13 cellular contexts compared by ENCODE assay signal in the genomic region with DNA sequence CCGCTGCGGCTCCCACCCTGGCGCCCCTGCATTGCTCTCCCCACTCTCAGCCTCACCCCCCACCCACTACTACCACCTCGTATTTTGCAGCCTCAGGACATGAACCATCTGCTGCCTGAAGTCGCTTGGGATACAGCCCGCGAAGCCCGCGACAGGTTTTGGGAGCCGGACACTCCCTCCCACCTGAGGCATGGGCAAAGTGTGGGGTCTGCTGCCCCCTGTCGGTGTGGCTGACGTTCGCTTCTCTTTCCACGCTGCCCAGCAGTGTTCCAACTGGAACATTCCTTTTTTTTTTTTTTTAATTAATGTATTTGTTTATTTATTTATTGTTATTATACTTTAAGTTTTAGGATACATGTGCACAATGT. TPM values are rescaled to one million over a fixed set of nuclear protein-coding genes. Genes with fewer than 3 reads are reported as not detected.
DNase-seq lines count a peak whose midpoint lies in the region; ATAC-seq, FAIRE-seq and TF ChIP-seq lines count a peak whose summit lies in the region.
"Had no signal": no experiment of that assay in that cellular context is flagged by ENCODE, and none has a peak within 500 bp of the region (broad histone marks: within the 10 kb centered on the region; RNA-seq: fewer than 3 reads in every experiment).

No MANE protein-coding gene starts in this region.

- no peak for ATAC-seq in activated naive CD8-positive, alpha-beta T cell treated with anti-CD3 and anti-CD28 coated beads, Interleukin-2, amount 50 U/mL, for 24 hours
- no peak for ATAC-seq in HG03108 (IDR thresholded peaks at IDR 0.05; ENCODE audit: unreplicated experiment)
- ATAC-seq: left colon had no signal

- CTCF ChIA-PET in activated CD4-positive, alpha-beta memory T cell treated with anti-CD3 and anti-CD28 coated beads for 36 hours (lab: Charles Lee): no interaction called here

- TF ChIP-seq EP300 in suprapubic skin (IDR thresholded peaks at IDR 0.05): no peak

- no peak for FAIRE-seq in HTR-8/SVneo (lab: Jason Lieb, UNC)

- TF ChIP-seq CTCF in suprapubic skin (IDR thresholded peaks at IDR 0.05): no peak

- 5% methylated on average over 11 of the region's 14 CpGs for WGBS in suprapubic skin

- H3K27me3 ChIP-seq in suprapubic skin: no peaks in the 10 kb centered on the region

- H3K9me3 ChIP-seq in suprapubic skin: no peaks in the 10 kb centered on the region
- H3K9me3 ChIP-seq: tibial artery had no signal

- H3K4me3 ChIP-seq in suprapubic skin: peak overlapping the region; percentile 13
- H3K4me3 ChIP-seq: tibial artery had no signal

- no peak overlapping the region for H3K4me3 Mint-ChIP-seq in activated naive CD8-positive, alpha-beta T cell treated with anti-CD3 and anti-CD28 coated beads, Interleukin-2, amount 50 U/mL, for 24 hours
- no peak overlapping the region for H3K4me3 Mint-ChIP-seq in activated naive CD8-positive, alpha-beta T cell treated with anti-CD3 and anti-CD28 coated beads for 36 hours
- H3K4me3 Mint-ChIP-seq in activated CD4-positive, alpha-beta memory T cell treated with anti-CD3 and anti-CD28 coated beads for 36 hours: no peak overlapping the region
- H3K4me3 Mint-ChIP-seq: HFFc6 had no signal

- H3K36me3 ChIP-seq in suprapubic skin: no peaks in the 10 kb centered on the region
- H3K36me3 ChIP-seq: tibial artery had no signal

- peaks cover 5% of the 10 kb centered on the region for H3K4me1 ChIP-seq in suprapubic skin

- intact Hi-C loops in activated CD4-positive, alpha-beta memory T cell treated with anti-CD3 and anti-CD28 coated beads for 36 hours (cut with micrococcal nuclease): no loop called here

- H3K4me1 Mint-ChIP-seq in activated naive CD8-positive, alpha-beta T cell treated with anti-CD3 and anti-CD28 coated beads, Interleukin-2, amount 50 U/mL, for 24 hours: no peaks in the 10 kb centered on the region
- H3K4me1 Mint-ChIP-seq in activated naive CD8-positive, alpha-beta T cell treated with anti-CD3 and anti-CD28 coated beads for 36 hours: no peaks in the 10 kb centered on the region
- H3K4me1 Mint-ChIP-seq in activated CD4-positive, alpha-beta memory T cell treated with anti-CD3 and anti-CD28 coated beads for 36 hours (ENCODE audit: low read depth): no peaks in the 10 kb centered on the region

- TF ChIP-seq POLR2A in suprapubic skin (IDR thresholded peaks at IDR 0.05): no peak

- DNase-seq in activated naive CD8-positive, alpha-beta T cell treated with anti-CD3 and anti-CD28 coated beads, Interleukin-2, amount 50 U/mL, for 24 hours: peak; percentile 2
- DNase-seq in activated naive CD8-positive, alpha-beta T cell treated with anti-CD3 and anti-CD28 coated beads for 36 hours: no peak
- DNase-seq in ecto neural progenitor cell (ENCODE audit: low spot score) (peak; percentile 52), left kidney (ENCODE audit: low read depth, low spot score) (peak; percentile 83), suprapubic skin (ENCODE audit: low spot score in 2 of 2) (no peak), HTR-8/SVneo (ENCODE audit: insufficient read length, low spot score) (no peak)
- no peak for DNase-seq in activated CD4-positive, alpha-beta memory T cell treated with anti-CD3 and anti-CD28 coated beads for 36 hours
- DNase-seq: DMS79, HFFc6, left colon, tibial artery had no signal

- H3K36me3 Mint-ChIP-seq in activated naive CD8-positive, alpha-beta T cell treated with anti-CD3 and anti-CD28 coated beads, Interleukin-2, amount 50 U/mL, for 24 hours (ENCODE audit: low read depth): no peaks in the 10 kb centered on the region
- H3K36me3 Mint-ChIP-seq in activated naive CD8-positive, alpha-beta T cell treated with anti-CD3 and anti-CD28 coated beads for 36 hours: no peaks in the 10 kb centered on the region
- no peaks in the 10 kb centered on the region for H3K36me3 Mint-ChIP-seq in activated CD4-positive, alpha-beta memory T cell treated with anti-CD3 and anti-CD28 coated beads for 36 hours

- no peaks in the 10 kb centered on the region for H3K9me3 Mint-ChIP-seq in activated naive CD8-positive, alpha-beta T cell treated with anti-CD3 and anti-CD28 coated beads, Interleukin-2, amount 50 U/mL, for 24 hours
- no peaks in the 10 kb centered on the region for H3K9me3 Mint-ChIP-seq in activated naive CD8-positive, alpha-beta T cell treated with anti-CD3 and anti-CD28 coated beads for 36 hours
- no peaks in the 10 kb centered on the region for H3K9me3 Mint-ChIP-seq in activated CD4-positive, alpha-beta memory T cell treated with anti-CD3 and anti-CD28 coated beads for 36 hours

- H3K27me3 Mint-ChIP-seq in activated naive CD8-positive, alpha-beta T cell treated with anti-CD3 and anti-CD28 coated beads, Interleukin-2, amount 50 U/mL, for 24 hours: no peaks in the 10 kb centered on the region
- peaks cover 11% of the 10 kb centered on the region for H3K27me3 Mint-ChIP-seq in activated naive CD8-positive, alpha-beta T cell treated with anti-CD3 and anti-CD28 coated beads for 36 hours
- H3K27me3 Mint-ChIP-seq in activated CD4-positive, alpha-beta memory T cell treated with anti-CD3 and anti-CD28 coated beads for 36 hours: peaks cover 6% of the 10 kb centered on the region

- H3K27ac ChIP-seq in suprapubic skin: no peak overlapping the region
- H3K27ac ChIP-seq: tibial artery, VCaP had no signal

- POLR2A ChIA-PET in activated CD4-positive, alpha-beta memory T cell treated with anti-CD3 and anti-CD28 coated beads for 36 hours (lab: Charles Lee): no interaction called here

- H3K27ac Mint-ChIP-seq in activated naive CD8-positive, alpha-beta T cell treated with anti-CD3 and anti-CD28 coated beads, Interleukin-2, amount 50 U/mL, for 24 hours: no peak overlapping the region
- H3K27ac Mint-ChIP-seq in activated naive CD8-positive, alpha-beta T cell treated with anti-CD3 and anti-CD28 coated beads for 36 hours: no peak overlapping the region
- H3K27ac Mint-ChIP-seq in activated CD4-positive, alpha-beta memory T cell treated with anti-CD3 and anti-CD28 coated beads for 36 hours: no peak overlapping the region
- H3K27ac Mint-ChIP-seq: HFFc6 had no signal

RNA-seq across cellular contexts. Expression of a gene that starts 15.3 kb away (rescaled TPM):
- total RNA-seq in activated naive CD8-positive, alpha-beta T cell treated with anti-CD3 and anti-CD28 coated beads for 36 hours: not detected
- total RNA-seq in suprapubic skin: not detected
- total RNA-seq in activated CD4-positive, alpha-beta memory T cell treated with anti-CD3 and anti-CD28 coated beads for 36 hours: not detected
- total RNA-seq: HFFc6, left colon had no signal

RNA-seq across cellular contexts. Expression of a gene that starts 22.7 kb away (rescaled TPM):
- total RNA-seq in activated naive CD8-positive, alpha-beta T cell treated with anti-CD3 and anti-CD28 coated beads for 36 hours: not detected
- total RNA-seq in suprapubic skin: 1 to 10 TPM in 1 of 4 donors, not detected in 3; 5.1 TPM
- total RNA-seq in activated CD4-positive, alpha-beta memory T cell treated with anti-CD3 and anti-CD28 coated beads for 36 hours: not detected
- total RNA-seq: HFFc6, left colon had no signal

Comparison
In these comparisons a context has a peak if more than half of its experiments do, and no peak if none do; other contexts are left out.
1. DNase-seq: peak in activated naive CD8-positive, alpha-beta T cell treated with anti-CD3 and anti-CD28 coated beads, Interleukin-2, amount 50 U/mL, for 24 hours (single experiment), ecto neural progenitor cell (single experiment) and left kidney (single experiment); none in activated naive CD8-positive, alpha-beta T cell treated with anti-CD3 and anti-CD28 coated beads for 36 hours (single experiment), suprapubic skin (0 of 2), activated CD4-positive, alpha-beta memory T cell treated with anti-CD3 and anti-CD28 coated beads for 36 hours (single experiment) and HTR-8/SVneo (single experiment).